In genomic region chr6:49409951-49410542, GRCh38 we compare ENCODE assay signal across 8 cellular contexts. TPM values are rescaled to one million over a fixed set of nuclear protein-coding genes. Genes with fewer than 3 reads are reported as not detected.
A peak's percentile ranks its signal among the peaks of the same experiment; 100 is the strongest.
DNase-seq lines count a peak whose midpoint lies in the region; ATAC-seq and TF ChIP-seq lines count a peak whose summit lies in the region.

No MANE protein-coding gene starts in this region.

- peaks cover 5% of the 10 kb centered on the region for H3K4me1 Mint-ChIP-seq in mesothelial cell of epicardium

- H3K4me1 ChIP-seq in effector memory CD4-positive, alpha-beta T cell (ENCODE audit: control insufficient read depth, insufficient read depth, low read length, poor library complexity, severe bottlenecking): no peaks in the 10 kb centered on the region

- no peaks in the 10 kb centered on the region for H3K9me3 Mint-ChIP-seq in mesothelial cell of epicardium

- ATAC-seq in GM19463 (IDR thresholded peaks at IDR 0.05; ENCODE audit: unreplicated experiment) (peak; percentile 91), HG03521 (IDR thresholded peaks at IDR 0.05; ENCODE audit: unreplicated experiment) (peak; percentile 73)

- DNase-seq in Caki2 (ENCODE audit: low read depth): peak; percentile 51
- DNase-seq in NCI-H526 treated with DMSO at 0.1 percent for 48 hours (lab: John Stamatoyannopoulos, UW): peak; percentile 42
- peak; percentile 66 to 70 for DNase-seq in activated CD4-positive, alpha-beta T cell treated with anti-CD3 and anti-CD28 coated beads, Interleukin-2, amount 50 U/mL, for 48 hours
- peak; percentile 5 to 33 (median 15) for DNase-seq in effector memory CD4-positive, alpha-beta T cell
- DNase-seq in mesothelial cell of epicardium (ENCODE audit: low spot score in 2 of 2, unreplicated experiment in 2 of 2): peak; percentile 44 to 80
- peak; percentile 40 for DNase-seq in stimulated activated CD8-positive, alpha-beta memory T cell treated with anti-CD3 and anti-CD28 coated beads, Interleukin-7, amount 100 ng/mL, for 24 hours (ENCODE audit: low read depth)

- no peaks in the 10 kb centered on the region for H3K36me3 Mint-ChIP-seq in mesothelial cell of epicardium

- no peak overlapping the region for H3K4me3 ChIP-seq in effector memory CD4-positive, alpha-beta T cell (ENCODE audit: insufficient read depth, low read depth, low read length, poor library complexity, severe bottlenecking)

- H3K27ac Mint-ChIP-seq in mesothelial cell of epicardium: no peak overlapping the region

- no peak overlapping the region for H3K27ac ChIP-seq in effector memory CD4-positive, alpha-beta T cell (ENCODE audit: insufficient read depth, low read length, poor library complexity, severe bottlenecking)

- peak; percentile 90 for TF ChIP-seq CTCF in mesothelial cell of epicardium (IDR thresholded peaks at IDR 0.05; ENCODE audit: unreplicated experiment)

- in situ Hi-C loops in Caki2 (cut with HindIII; ENCODE audit: low pct_unique_long_range_greater_than_20kb, low sequenced_read_pairs): no loop called here

- H3K9me3 ChIP-seq in effector memory CD4-positive, alpha-beta T cell (ENCODE audit: control insufficient read depth, low read length): no peaks in the 10 kb centered on the region

- no peak overlapping the region for H3K4me3 Mint-ChIP-seq in mesothelial cell of epicardium

- H3K27me3 Mint-ChIP-seq in mesothelial cell of epicardium (ENCODE audit: low read depth): no peaks in the 10 kb centered on the region

- peaks cover 4% of the 10 kb centered on the region for H3K27me3 ChIP-seq in effector memory CD4-positive, alpha-beta T cell (replicated peaks; ENCODE audit: control insufficient read depth, insufficient read depth, low read length, poor library complexity, severe bottlenecking)

- H3K36me3 ChIP-seq in effector memory CD4-positive, alpha-beta T cell (ENCODE audit: control insufficient read depth, insufficient read depth, low read length): no peaks in the 10 kb centered on the region

RNA-seq across cellular contexts. Expression of gene MMUT, which starts 53.0 kb away (rescaled TPM):
- total RNA-seq in Caki2 (2014; rRNA removed; shearing (Covaris generic); ENCODE audit: low replicate concordance): 10.4 and 18.8 TPM in 2 replicates
- total RNA-seq in mesothelial cell of epicardium: 19.8 to 20.1 TPM (median 20.0 TPM) in 3 replicates

RNA-seq across cellular contexts. Expression of gene CENPQ, which starts 53.1 kb away (rescaled TPM):
- 9.8 and 14.4 TPM in 2 replicates for total RNA-seq in Caki2 (2014; rRNA removed; shearing (Covaris generic); ENCODE audit: low replicate concordance)
- total RNA-seq in mesothelial cell of epicardium: 5.0 to 5.9 TPM (median 5.4 TPM) in 3 replicates

Comparison
In these comparisons a context has a peak if more than half of its experiments do, and no peak if none do; other contexts are left out.
1. DNase-seq: peak in every context shown above with its lines; median percentile 68 in activated CD4-positive, alpha-beta T cell treated with anti-CD3 and anti-CD28 coated beads, Interleukin-2, amount 50 U/mL, for 48 hours; 62 in mesothelial cell of epicardium; 51 in Caki2; 42 in NCI-H526 treated with DMSO at 0.1 percent for 48 hours; 40 in stimulated activated CD8-positive, alpha-beta memory T cell treated with anti-CD3 and anti-CD28 coated beads, Interleukin-7, amount 100 ng/mL, for 24 hours; 15 in effector memory CD4-positive, alpha-beta T cell.